In the genomic region with DNA sequence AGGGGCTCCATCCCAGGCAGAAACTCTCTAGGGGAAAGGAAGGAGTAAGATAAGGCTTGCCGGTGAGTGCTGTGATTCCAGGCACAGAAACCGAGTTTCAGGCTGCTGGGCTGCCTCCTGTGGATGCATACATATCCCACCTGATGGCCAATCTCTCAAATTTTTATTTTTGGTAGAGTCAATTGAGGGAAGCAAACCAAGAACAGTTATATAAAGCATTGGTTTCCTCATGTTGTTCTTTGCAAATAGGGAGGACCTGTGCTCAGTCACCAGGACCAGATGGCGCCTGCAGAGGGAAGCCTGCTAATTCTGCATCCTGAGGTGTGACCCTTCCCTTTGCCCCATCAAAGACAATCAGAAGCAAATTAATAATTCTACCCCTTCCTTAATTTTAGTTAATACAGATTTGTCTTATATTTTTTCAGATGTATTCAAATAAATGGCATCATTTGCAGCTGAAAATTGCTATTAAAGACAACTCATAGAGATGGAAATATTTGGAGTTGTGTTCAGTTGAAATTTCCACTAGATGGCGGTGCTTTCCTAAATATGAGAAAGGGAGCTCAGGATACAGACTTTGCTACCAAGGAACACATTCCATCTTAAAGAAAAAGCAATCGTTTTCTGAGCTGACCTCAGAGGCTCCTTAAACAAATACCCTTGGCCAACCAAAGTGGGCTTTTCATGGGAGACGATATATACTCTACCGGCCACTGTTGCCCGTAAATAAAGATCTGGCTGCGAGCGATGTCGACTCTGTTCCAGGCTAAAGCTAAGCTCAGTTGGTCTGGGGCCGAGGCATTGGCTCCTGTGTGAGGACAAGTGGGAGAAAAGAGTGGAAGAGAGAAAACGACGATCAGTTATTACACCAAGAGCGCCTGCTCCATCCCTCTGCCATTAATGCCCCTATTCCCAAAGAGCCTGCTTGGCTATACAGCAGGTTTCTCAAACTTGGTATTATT, we compare ENCODE assay signal across 8 cellular contexts.
A peak's percentile ranks its signal among the peaks of the same experiment; 100 is the strongest.
DNase-seq lines count a peak whose midpoint lies in the region; ATAC-seq and TF ChIP-seq lines count a peak whose summit lies in the region.

No MANE protein-coding gene starts in this region.

- in situ Hi-C loops in IMR-90 (cut with MboI; ENCODE audit: low sequenced_read_pairs), result loop anchor here (5.0 kb wide), 1 partner anchor 607 kb away; no protein-coding TSS in a partner anchor

- H3K14ac ChIP-seq in IMR-90 (replicated peaks; ENCODE audit: low read depth, low read length) (no peak overlapping the region), trophoblast cell (ENCODE audit: low read length) (no peak overlapping the region)

- POLR2A ChIA-PET in IMR-90 (lab: Charles Lee; ENCODE audit: unreplicated experiment), result interaction anchor here (0.6 kb wide), 1 partner anchor 286 kb away, joined by 3 read pairs; no protein-coding TSS in a partner anchor

- H3K4me3 ChIP-seq in IMR-90 (ENCODE audit: insufficient read depth, low read depth, low read length) (no peak overlapping the region), SK-N-MC (no peak overlapping the region), trophoblast cell (ENCODE audit: low read depth, low read length) (no peak overlapping the region)

- H2BK15ac ChIP-seq in IMR-90 (ENCODE audit: low read depth, low read length), result no peak overlapping the region

- no peak overlapping the region for H4K12ac ChIP-seq in trophoblast cell (ENCODE audit: low read depth, low read length)

- peak; percentile 5 for DNase-seq in NOMO-1 treated with DMSO at 0.1 percent for 48 hours (lab: John Stamatoyannopoulos, UW; ENCODE audit: unreplicated experiment)
- no peak for DNase-seq in NOMO-1 treated with dmso at 0.1 percent for 144 hours (lab: John Stamatoyannopoulos, UW; ENCODE audit: unreplicated experiment)
- peak; percentile 60 for DNase-seq in IMR-90
- peak; percentile 18 for DNase-seq in SK-N-MC (ENCODE audit: low read depth, low spot score)
- DNase-seq in fibroblast of the conjunctiva (ENCODE audit: low read depth), result peak; percentile 42
- DNase-seq in trophoblast cell, result peak; percentile 16 to 73

- TF ChIP-seq RAD21 in IMR-90 (IDR thresholded peaks at IDR 0.05; ENCODE audit: low read length), result peak; percentile 86

- dilution Hi-C loops in IMR-90 (cut with HindIII; ENCODE audit: low sequenced_read_pairs, unreplicated experiment), result no loop called here

- H3K18ac ChIP-seq in IMR-90 (ENCODE audit: low read depth, low read length) (no peak overlapping the region), trophoblast cell (ENCODE audit: low read length) (no peak overlapping the region)

- H2AFZ ChIP-seq in IMR-90 (replicated peaks; ENCODE audit: low read length, poor library complexity) (peak overlapping the region; percentile 1), trophoblast cell (ENCODE audit: insufficient read depth, low read length, poor library complexity) (no peak overlapping the region)

- H3K23ac ChIP-seq in IMR-90 (ENCODE audit: low read depth, low read length) (no peak overlapping the region), trophoblast cell (ENCODE audit: low read length) (no peak overlapping the region)

- H4K5ac ChIP-seq in IMR-90 (ENCODE audit: low read depth, low read length), result no peak overlapping the region

- no peak overlapping the region for H2BK12ac ChIP-seq in trophoblast cell (ENCODE audit: low read length)

- no peak overlapping the region for H2AK9ac ChIP-seq in IMR-90 (replicated peaks; ENCODE audit: low read depth, low read length, poor library complexity)

- ATAC-seq in IMR-90 (ENCODE audit: low read depth) (peak; percentile 88), HG02884 (IDR thresholded peaks at IDR 0.05; ENCODE audit: unreplicated experiment) (no peak), HG03045 (IDR thresholded peaks at IDR 0.05; ENCODE audit: unreplicated experiment) (no peak)

- no peaks in the 10 kb centered on the region for H3K79me2 ChIP-seq in trophoblast cell (ENCODE audit: control insufficient read depth, insufficient read depth, low read length, poor library complexity)

- H3K4me2 ChIP-seq in IMR-90 (ENCODE audit: low read depth, low read length) (peak overlapping the region; percentile 86), trophoblast cell (ENCODE audit: low read length) (peak overlapping the region; percentile 33)

- intact Hi-C loops in IMR-90 (cut with micrococcal nuclease), result loop anchor here (1.0 to 10.0 kb wide), 4 partner anchors 285 to 609 kb away; no protein-coding TSS in a partner anchor

- CTCF ChIA-PET in IMR-90 (lab: Yijun Ruan, JAX), result interaction anchor here (0.6 to 1.3 kb wide), 10 partner anchors 11 to 650 kb away, joined by 3 to 10 read pairs (median 4); no protein-coding TSS in a partner anchor

- H4K8ac ChIP-seq in IMR-90 (ENCODE audit: low read depth in 2 of 2, low read length in 2 of 2) (no peak overlapping the region), trophoblast cell (ENCODE audit: low read depth, low read length) (no peak overlapping the region)

- H2BK120ac ChIP-seq in IMR-90 (ENCODE audit: low read depth, low read length) (no peak overlapping the region), trophoblast cell (ENCODE audit: insufficient read depth, low read length, poor library complexity) (no peak overlapping the region)

- H4K91ac ChIP-seq in IMR-90 (ENCODE audit: insufficient read depth, low read depth, low read length) (no peak overlapping the region), trophoblast cell (ENCODE audit: low read depth, low read length) (no peak overlapping the region)

- no peaks in the 10 kb centered on the region for H3K9me3 ChIP-seq in IMR-90 (ENCODE audit: control insufficient read depth, insufficient read depth, low read length)
- no peaks in the 10 kb centered on the region for H3K9me3 ChIP-seq in SK-N-MC (ENCODE audit: low read depth, low read length)
- no peaks in the 10 kb centered on the region for H3K9me3 ChIP-seq in trophoblast cell (ENCODE audit: insufficient read depth, low read depth, low read length)

- H3K9ac ChIP-seq in IMR-90 (ENCODE audit: low read depth, low read length) (no peak overlapping the region), SK-N-MC (ENCODE audit: insufficient read length) (no peak overlapping the region), trophoblast cell (ENCODE audit: low read length) (no peak overlapping the region)

- no peaks in the 10 kb centered on the region for H3K36me3 ChIP-seq in IMR-90 (ENCODE audit: control insufficient read depth, insufficient read depth, low read length)
- H3K36me3 ChIP-seq in SK-N-MC (ENCODE audit: insufficient read depth, low read length), result no peaks in the 10 kb centered on the region
- H3K36me3 ChIP-seq in trophoblast cell (ENCODE audit: control insufficient read depth in 1 of 2, insufficient read depth in 2 of 2, low read length in 2 of 2), result no peaks in the 10 kb centered on the region

- TF ChIP-seq CTCF in IMR-90 (conservative IDR thresholded peaks at IDR 0.05; ENCODE audit: low read depth, low read length), result peak; percentile 85

- H3K56ac ChIP-seq in IMR-90 (ENCODE audit: extremely low read depth, insufficient read depth, low read length), result no peak overlapping the region

- no peaks in the 10 kb centered on the region for H4K20me1 ChIP-seq in IMR-90 (ENCODE audit: insufficient read depth, low read length)

- H3K27me3 ChIP-seq in IMR-90 (ENCODE audit: control insufficient read depth, insufficient read depth, low read length), result peaks cover 23% of the 10 kb centered on the region
- H3K27me3 ChIP-seq in trophoblast cell (ENCODE audit: insufficient read depth, low read length), result no peaks in the 10 kb centered on the region

- H3K27ac ChIP-seq in IMR-90 (ENCODE audit: insufficient read depth, low read length) (no peak overlapping the region), SK-N-MC (no peak overlapping the region), trophoblast cell (ENCODE audit: low read depth, low read length) (no peak overlapping the region)

- no peaks in the 10 kb centered on the region; the same call in 1 of the 2 replicates for H3K4me1 ChIP-seq in IMR-90 (ENCODE audit: control insufficient read depth, insufficient read depth, low read length)
- no peaks in the 10 kb centered on the region for H3K4me1 ChIP-seq in trophoblast cell (ENCODE audit: control insufficient read depth in 1 of 2, insufficient read depth in 2 of 2, low read length in 2 of 2)

- no peak overlapping the region for H2BK20ac ChIP-seq in IMR-90 (ENCODE audit: low read depth, low read length)

- BruUV-seq in IMR-90 (replicated peaks; lab: Mats Ljungman, UMichigan), result no TSS peak

- H2AK5ac ChIP-seq in IMR-90 (ENCODE audit: low read depth, low read length), result no peak overlapping the region
- H2AK5ac ChIP-seq in trophoblast cell (ENCODE audit: low read length), result no peak overlapping the region

- TF ChIP-seq POLR2A in IMR-90 (IDR thresholded peaks at IDR 0.05; ENCODE audit: low read depth, low read length), result no peak

- H3K79me1 ChIP-seq in IMR-90 (ENCODE audit: low read depth in 1 of 2, low read length in 2 of 2) (no peaks in the 10 kb centered on the region), trophoblast cell (ENCODE audit: low read length) (no peaks in the 10 kb centered on the region)

- H2BK5ac ChIP-seq in IMR-90 (ENCODE audit: low read depth, low read length, poor library complexity, severe bottlenecking), result no peak overlapping the region
- H2BK5ac ChIP-seq in trophoblast cell (ENCODE audit: low read depth, low read length, poor library complexity), result no peak overlapping the region

- H3K9me1 ChIP-seq in IMR-90 (ENCODE audit: insufficient read depth, low read length), result no peaks in the 10 kb centered on the region

- no CpG with 5 or more reads among the region's 15 CpGs for WGBS in IMR-90 (ENCODE audit: extremely low coverage in 2 of 2, insufficient read length in 1 of 2), 2 experiments
- WGBS in trophoblast cell (ENCODE audit: extremely low coverage, insufficient coverage, insufficient read length), result no CpG with 5 or more reads among the region's 15 CpGs

- no peak overlapping the region for H3K4ac ChIP-seq in IMR-90 (ENCODE audit: low read depth, low read length)
- no peak overlapping the region for H3K4ac ChIP-seq in trophoblast cell (ENCODE audit: low read depth, low read length)

TF ChIP-seq in IMR-90, 13 proteins besides CTCF, POLR2A, EP300 and RAD21:
- TF ChIP-seq SMC3 (IDR thresholded peaks at IDR 0.05; ENCODE audit: low read depth, low read length) (peak; percentile 68), MXI1 (IDR thresholded peaks at IDR 0.05; ENCODE audit: borderline replicate concordance, low read depth, low read length) (no peak), MAZ (IDR thresholded peaks at IDR 0.05; ENCODE audit: borderline replicate concordance, low read depth, low read length) (no peak), BHLHE40 (IDR thresholded peaks at IDR 0.05; ENCODE audit: low read depth, low read length) (no peak), FOS (IDR thresholded peaks at IDR 0.05; ENCODE audit: low read depth, low read length) (no peak), CEBPB (IDR thresholded peaks at IDR 0.05; ENCODE audit: low read depth, low read length) (no peak)
